In genomic region chr5:137101544-137101943, GRCh38 we compare ENCODE assay signal across 19 cellular contexts.
"Had no signal": no experiment of that assay in that cellular context is flagged by ENCODE, and none has a peak within 500 bp of the region (broad histone marks: within the 10 kb centered on the region; RNA-seq: fewer than 3 reads in every experiment).

No MANE protein-coding gene starts in this region.

- H3K4me1 Mint-ChIP-seq: activated CD8-positive, alpha-beta memory T cell treated with anti-CD3 and anti-CD28 coated beads, Interleukin-2, amount 10 ng/mL, durations not matched to agents 7 days and 5 days; activated naive CD4-positive, alpha-beta T cell treated with anti-CD3 and anti-CD28 coated beads, Interleukin-2, amount 10 ng/mL, durations not matched to agents 7 days and 5 days; natural killer cell had no signal

- H2AFZ ChIP-seq: parathyroid adenoma had no signal

- H3K4me3 ChIP-seq: adrenal gland, coronary artery, esophagus squamous epithelium, tibial artery had no signal

- H3K9me3 Mint-ChIP-seq: activated naive CD4-positive, alpha-beta T cell treated with anti-CD3 and anti-CD28 coated beads, Interleukin-2, amount 10 ng/mL, durations not matched to agents 7 days and 5 days; natural killer cell had no signal

- H3K36me3 ChIP-seq: adrenal gland, esophagus squamous epithelium, neutrophil, tibial artery had no signal

- H3K4me1 ChIP-seq: esophagus squamous epithelium, parathyroid adenoma, tibial artery had no signal

- H3K9ac ChIP-seq: parathyroid adenoma had no signal

- H3K27ac Mint-ChIP-seq: activated CD8-positive, alpha-beta memory T cell treated with anti-CD3 and anti-CD28 coated beads, Interleukin-2, amount 10 ng/mL, durations not matched to agents 7 days and 5 days; activated naive CD4-positive, alpha-beta T cell treated with anti-CD3 and anti-CD28 coated beads, Interleukin-2, amount 10 ng/mL, durations not matched to agents 7 days and 5 days; natural killer cell had no signal

- H3K27me3 Mint-ChIP-seq: activated CD8-positive, alpha-beta memory T cell treated with anti-CD3 and anti-CD28 coated beads, Interleukin-2, amount 10 ng/mL, durations not matched to agents 7 days and 5 days; activated naive CD4-positive, alpha-beta T cell treated with anti-CD3 and anti-CD28 coated beads, Interleukin-2, amount 10 ng/mL, durations not matched to agents 7 days and 5 days had no signal

- H3K9me3 ChIP-seq: adrenal gland, esophagus squamous epithelium, neutrophil, tibial artery had no signal

- H3K4me3 Mint-ChIP-seq: activated CD8-positive, alpha-beta memory T cell treated with anti-CD3 and anti-CD28 coated beads, Interleukin-2, amount 10 ng/mL, durations not matched to agents 7 days and 5 days; activated naive CD4-positive, alpha-beta T cell treated with anti-CD3 and anti-CD28 coated beads, Interleukin-2, amount 10 ng/mL, durations not matched to agents 7 days and 5 days; natural killer cell had no signal

- H3K27me3 ChIP-seq: adrenal gland, neutrophil, tibial artery had no signal

- H3K36me3 Mint-ChIP-seq: activated CD8-positive, alpha-beta memory T cell treated with anti-CD3 and anti-CD28 coated beads, Interleukin-2, amount 10 ng/mL, durations not matched to agents 7 days and 5 days; activated naive CD4-positive, alpha-beta T cell treated with anti-CD3 and anti-CD28 coated beads, Interleukin-2, amount 10 ng/mL, durations not matched to agents 7 days and 5 days; natural killer cell had no signal

- H3K27ac ChIP-seq: adrenal gland, coronary artery, neutrophil, parathyroid adenoma, tibial artery had no signal

- DNase-seq: activated CD4-positive, alpha-beta T cell treated with anti-CD3 and anti-CD28 coated beads, Interleukin-2, amount 50 U/mL, for 48 hours; activated CD8-positive, alpha-beta memory T cell treated with anti-CD3 and anti-CD28 coated beads, Interleukin-2, amount 10 ng/mL, durations not matched to agents 7 days and 5 days; activated naive CD4-positive, alpha-beta T cell treated with anti-CD3 and anti-CD28 coated beads, Interleukin-2, amount 10 ng/mL, durations not matched to agents 7 days and 5 days; activated T-cell treated with anti-CD3 and anti-CD28 coated beads, Interleukin-2, amount 50 U/mL, for 1 hour; adrenal gland; central memory CD4-positive, alpha-beta T cell; esophagus squamous epithelium; hypothalamus; kidney; mesendoderm; natural killer cell; stimulated activated CD4-positive, alpha-beta T cell treated with anti-CD3 and anti-CD28 coated beads, Interleukin-4, amount 100 ng/mL, for 24 hours; stimulated activated naive CD4-positive, alpha-beta T cell; T-helper 1 cell; T1000; tibial artery had no signal

- ATAC-seq: activated CD8-positive, alpha-beta memory T cell treated with anti-CD3 and anti-CD28 coated beads, Interleukin-2, amount 10 ng/mL, durations not matched to agents 7 days and 5 days; natural killer cell had no signal

- H3K79me2 ChIP-seq: parathyroid adenoma had no signal
